In genomic region chr12:69623970-69624369, GRCh38 we compare ENCODE assay signal across 19 cellular contexts. TPM values are rescaled to one million over a fixed set of nuclear protein-coding genes. Genes with fewer than 3 reads are reported as not detected.
DNase-seq lines count a peak whose midpoint lies in the region; TF ChIP-seq lines count a peak whose summit lies in the region.
"Had no signal": no experiment of that assay in that cellular context is flagged by ENCODE, and none has a peak within 500 bp of the region (broad histone marks: within the 10 kb centered on the region; RNA-seq: fewer than 3 reads in every experiment).

No MANE protein-coding gene starts in this region.

- H3K9me2 ChIP-seq in Karpas-422 (replicated peaks; ENCODE audit: insufficient read depth, low read length), result no peaks in the 10 kb centered on the region

- no peaks in the 10 kb centered on the region for H3K27me3 ChIP-seq in Karpas-422 (ENCODE audit: low read length)

- no peaks in the 10 kb centered on the region for H3K79me2 ChIP-seq in Karpas-422 (ENCODE audit: low read length)

- H4K20me1 ChIP-seq in Karpas-422 (ENCODE audit: insufficient read depth, low read depth, low read length), result no peaks in the 10 kb centered on the region

- no peak overlapping the region for H3K4me3 ChIP-seq in Karpas-422 (ENCODE audit: low read length)
- H3K4me3 ChIP-seq: coronary artery had no signal

- DNase-seq in NCI-H1092 (lab: John Stamatoyannopoulos, UW) (peak; percentile 73), NCI-H345 treated with DMSO at 0.1 percent for 48 hours (lab: John Stamatoyannopoulos, UW; ENCODE audit: unreplicated experiment) (peak; percentile 88), erythroblast (lab: John Stamatoyannopoulos, UW) (peak; percentile 100), occipital lobe (lab: John Stamatoyannopoulos, UW) (peak; percentile 4), GM03348 (ENCODE audit: low spot score) (no peak), Karpas-422 (no peak), NCI-H128 (lab: John Stamatoyannopoulos, UW; ENCODE audit: unreplicated experiment) (no peak), putamen (ENCODE audit: low spot score) (no peak)
- DNase-seq: activated CD8-positive, alpha-beta T cell treated with anti-CD3 and anti-CD28 coated beads, Interleukin-2, amount 10 ng/mL, durations not matched to agents 7 days and 5 days; aorta; DMS79; H9; NCI-H1694 treated with DMSO at 0.1 percent for 48 hours had no signal

- H3K4me2 ChIP-seq in Karpas-422 (ENCODE audit: low read depth, low read length, poor library complexity, severe bottlenecking), result no peak overlapping the region
- H3K4me2 ChIP-seq: KMS-11 had no signal

- H3K4me1 ChIP-seq in Karpas-422 (ENCODE audit: low read length), result no peaks in the 10 kb centered on the region

- no peaks in the 10 kb centered on the region for H3K9me3 ChIP-seq in Karpas-422 (ENCODE audit: low read length)

- H3K9ac ChIP-seq in Karpas-422 (ENCODE audit: low read length), result no peak overlapping the region
- H3K9ac ChIP-seq: KMS-11 had no signal

- no peak overlapping the region for H2AFZ ChIP-seq in Karpas-422 (ENCODE audit: low read length)

- no peaks in the 10 kb centered on the region for H3K36me3 ChIP-seq in Karpas-422 (ENCODE audit: insufficient read depth, low read length)

- H3K27ac ChIP-seq in Karpas-422 (ENCODE audit: low read length), result no peak overlapping the region
- H3K27ac ChIP-seq: coronary artery, KMS-11 had no signal

- peak; percentile 80 for TF ChIP-seq POLR2A in erythroblast (IDR thresholded peaks at IDR 0.05; ENCODE audit: low read length)

RNA-seq across cellular contexts. Expression of gene LRRC10, which starts 13.3 kb away (rescaled TPM):
- total RNA-seq in occipital lobe, result not detected
- not detected in 2 replicates for total RNA-seq in Karpas-422 (2014; rRNA removed; shearing (Covaris generic); ENCODE audit: low replicate concordance)
- total RNA-seq: activated CD8-positive, alpha-beta T cell treated with anti-CD3 and anti-CD28 coated beads, Interleukin-2, amount 10 ng/mL, durations not matched to agents 7 days and 5 days; activated T-helper 2 cell treated with anti-CD3 and anti-CD28 coated beads, Interferon-gamma antibody, Interleukin-2, Interleukin-4, amounts not matched to agents 10 μg/mL and 5 μg/mL and 100 μg/mL, durations not matched to agents 14 hours and 24 hours and 36 hours; aorta; B cell; H9; posterior vena cava; SK-MEL-5 had no signal

RNA-seq across cellular contexts. Expression of gene CCT2, which starts 38.7 kb away (rescaled TPM):
- total RNA-seq in occipital lobe, result 270 TPM
- 205 and 311 TPM in 2 replicates for total RNA-seq in Karpas-422 (2014; rRNA removed; shearing (Covaris generic); ENCODE audit: low replicate concordance)

Comparison
In these comparisons a context has a peak if more than half of its experiments do, and no peak if none do; other contexts are left out.
1. DNase-seq: peak in NCI-H1092 (single experiment), NCI-H345 treated with DMSO at 0.1 percent for 48 hours (single experiment), erythroblast (2 of 2) and occipital lobe (single experiment); none in GM03348 (single experiment), Karpas-422 (single experiment), NCI-H128 (single experiment) and putamen (single experiment).